In genomic region chr10:47121336-47121735, GRCh38 we compare ENCODE assay signal across 16 cellular contexts.
DNase-seq lines count a peak whose midpoint lies in the region; ATAC-seq and TF ChIP-seq lines count a peak whose summit lies in the region.
"Had no signal": no experiment of that assay in that cellular context is flagged by ENCODE, and none has a peak within 500 bp of the region (broad histone marks: within the 10 kb centered on the region; RNA-seq: fewer than 3 reads in every experiment).

No MANE protein-coding gene starts in this region.

- CTCF ChIA-PET in CD4-positive, alpha-beta memory T cell (lab: Charles Lee; ENCODE audit: partially characterized antibody), result no interaction called here

- H3K27ac Mint-ChIP-seq in HFFc6 (peak overlapping the region; percentile 17), type B pancreatic cell (peak overlapping the region; percentile 53)
- peak overlapping the region; percentile 76 for H3K27ac Mint-ChIP-seq in central memory CD8-positive, alpha-beta T cell (ENCODE audit: low read depth)
- no peak overlapping the region for H3K27ac Mint-ChIP-seq in CD4-positive, alpha-beta memory T cell
- H3K27ac Mint-ChIP-seq: CD8-positive, alpha-beta T cell had no signal

- no peaks in the 10 kb centered on the region for H3K79me2 ChIP-seq in hepatocyte

- no peak overlapping the region for H3K4me2 ChIP-seq in hepatocyte

- H3K4me1 Mint-ChIP-seq in HFFc6 (ENCODE audit: low read depth), result peaks cover 13% of the 10 kb centered on the region
- no peaks in the 10 kb centered on the region for H3K4me1 Mint-ChIP-seq in central memory CD8-positive, alpha-beta T cell
- peaks cover 4% of the 10 kb centered on the region for H3K4me1 Mint-ChIP-seq in type B pancreatic cell (ENCODE audit: unreplicated experiment)
- H3K4me1 Mint-ChIP-seq in CD4-positive, alpha-beta memory T cell, result no peaks in the 10 kb centered on the region

- no peaks in the 10 kb centered on the region for H3K27me3 ChIP-seq in hepatocyte
- no peaks in the 10 kb centered on the region for H3K27me3 ChIP-seq in CD4-positive, alpha-beta memory T cell (ENCODE audit: insufficient read depth, low read length)
- H3K27me3 ChIP-seq: BE2C had no signal

- no peak overlapping the region for H3K4me3 ChIP-seq in hepatocyte
- H3K4me3 ChIP-seq in CD4-positive, alpha-beta memory T cell (ENCODE audit: low read length in 2 of 2), result no peak overlapping the region

- DNase-seq in HFFc6 (no peak), hepatocyte (ENCODE audit: low spot score) (no peak), type B pancreatic cell (ENCODE audit: extremely low spot score, unreplicated experiment) (peak; percentile 10), left lobe of liver (ENCODE audit: low spot score) (no peak), NCI-H510A treated with DMSO at 0.1 percent for 48 hours (lab: John Stamatoyannopoulos, UW) (no peak)
- no peak for DNase-seq in central memory CD8-positive, alpha-beta T cell (ENCODE audit: low spot score in 2 of 2)
- DNase-seq in CD4-positive, alpha-beta memory T cell, result no peak
- DNase-seq: BE2C; CD8-positive, alpha-beta T cell; NCI-H1417; NCI-H1930; NCI-H2171; NCI-H446 treated with DMSO at 0.1 percent for 48 hours; NCI-H748 treated with DMSO at 0.1 percent for 48 hours; RPMI8226; SIG-M5 had no signal

- H3K9me3 ChIP-seq in hepatocyte (ENCODE audit: low read depth), result no peaks in the 10 kb centered on the region
- no peaks in the 10 kb centered on the region for H3K9me3 ChIP-seq in CD4-positive, alpha-beta memory T cell (ENCODE audit: control insufficient read depth in 1 of 2, low read length in 2 of 2)
- H3K9me3 ChIP-seq: BE2C had no signal

- H3K27me3 Mint-ChIP-seq in HFFc6 (ENCODE audit: insufficient read depth), result peaks cover 21% of the 10 kb centered on the region
- peaks cover 13% of the 10 kb centered on the region for H3K27me3 Mint-ChIP-seq in central memory CD8-positive, alpha-beta T cell
- peaks cover 8% of the 10 kb centered on the region for H3K27me3 Mint-ChIP-seq in type B pancreatic cell
- peaks cover 2 to 3% of the 10 kb centered on the region in 2 donors for H3K27me3 Mint-ChIP-seq in CD4-positive, alpha-beta memory T cell

- 76% methylated on average over 7 of the region's 7 CpGs for WGBS in hepatocyte (ENCODE audit: low lambda C conversion rate, missing lambda C conversion rate)

- ATAC-seq in central memory CD8-positive, alpha-beta T cell (replicated peaks; ENCODE audit: extremely low read depth, poor library complexity, severe bottlenecking), result no peak
- ATAC-seq in left lobe of liver, result no peak
- ATAC-seq: CD8-positive, alpha-beta T cell had no signal

- H3K36me3 ChIP-seq in hepatocyte (replicated peaks; ENCODE audit: insufficient read depth, low read depth), result no peaks in the 10 kb centered on the region
- H3K36me3 ChIP-seq in CD4-positive, alpha-beta memory T cell (ENCODE audit: insufficient read depth, low read length), result no peaks in the 10 kb centered on the region
- H3K36me3 ChIP-seq: BE2C had no signal

- H3K9me3 Mint-ChIP-seq in HFFc6 (no peaks in the 10 kb centered on the region), type B pancreatic cell (peaks cover 4% of the 10 kb centered on the region)
- H3K9me3 Mint-ChIP-seq in central memory CD8-positive, alpha-beta T cell, result no peaks in the 10 kb centered on the region
- H3K9me3 Mint-ChIP-seq in CD4-positive, alpha-beta memory T cell, result peaks cover 0 to 2% (median 0%) of the 10 kb centered on the region in 8 donors
- H3K9me3 Mint-ChIP-seq: CD8-positive, alpha-beta T cell had no signal

- POLR2A ChIA-PET in CD4-positive, alpha-beta memory T cell (lab: Charles Lee; ENCODE audit: partially characterized antibody), result no interaction called here

- no peaks in the 10 kb centered on the region for H4K20me1 ChIP-seq in hepatocyte (ENCODE audit: insufficient read depth, poor library complexity, severe bottlenecking)

- H3K4me1 ChIP-seq in hepatocyte (ENCODE audit: insufficient read depth), result no peaks in the 10 kb centered on the region
- no peaks in the 10 kb centered on the region for H3K4me1 ChIP-seq in CD4-positive, alpha-beta memory T cell (ENCODE audit: insufficient read depth, low read length)
- H3K4me1 ChIP-seq: BE2C had no signal

- peak overlapping the region; percentile 27 for H2AFZ ChIP-seq in hepatocyte

- no peak for TF ChIP-seq CTCF in HFFc6 (IDR thresholded peaks at IDR 0.05)
- TF ChIP-seq CTCF in hepatocyte (IDR thresholded peaks at IDR 0.05; ENCODE audit: poor library complexity), result no peak
- no peak for TF ChIP-seq CTCF in type B pancreatic cell (conservative IDR thresholded peaks at IDR 0.05)

- H3K4me3 Mint-ChIP-seq in HFFc6, result no peak overlapping the region; the same call in 1 of the 2 replicates
- H3K4me3 Mint-ChIP-seq in central memory CD8-positive, alpha-beta T cell, result no peak overlapping the region
- H3K4me3 Mint-ChIP-seq in type B pancreatic cell, result no peak overlapping the region
- no peak overlapping the region for H3K4me3 Mint-ChIP-seq in CD4-positive, alpha-beta memory T cell
- H3K4me3 Mint-ChIP-seq: CD8-positive, alpha-beta T cell had no signal

- H3K36me3 Mint-ChIP-seq in HFFc6 (ENCODE audit: low read depth) (no peaks in the 10 kb centered on the region; the same call in 1 of the 2 replicates), type B pancreatic cell (no peaks in the 10 kb centered on the region)
- H3K36me3 Mint-ChIP-seq in central memory CD8-positive, alpha-beta T cell (ENCODE audit: insufficient read depth), result no peaks in the 10 kb centered on the region
- H3K36me3 Mint-ChIP-seq in CD4-positive, alpha-beta memory T cell, result no peaks in the 10 kb centered on the region
- H3K36me3 Mint-ChIP-seq: CD8-positive, alpha-beta T cell had no signal

- no peak overlapping the region for H3K27ac ChIP-seq in hepatocyte
- no peak overlapping the region for H3K27ac ChIP-seq in CD4-positive, alpha-beta memory T cell (ENCODE audit: low read depth, low read length)

- intact Hi-C loops in CD4-positive, alpha-beta memory T cell (cut with micrococcal nuclease), result no loop called here

- no peaks in the 10 kb centered on the region for H3K9me2 ChIP-seq in hepatocyte (replicated peaks; ENCODE audit: insufficient read depth)

Comparison
In these comparisons a context has a peak if more than half of its experiments do, and no peak if none do; other contexts are left out.
1. H3K27ac Mint-ChIP-seq: peak in HFFc6 (single experiment), central memory CD8-positive, alpha-beta T cell (single experiment) and type B pancreatic cell (single experiment); none in CD4-positive, alpha-beta memory T cell (0 of 7).